Comparison of ENCODE assay signal across 14 cellular contexts in the genomic region with DNA sequence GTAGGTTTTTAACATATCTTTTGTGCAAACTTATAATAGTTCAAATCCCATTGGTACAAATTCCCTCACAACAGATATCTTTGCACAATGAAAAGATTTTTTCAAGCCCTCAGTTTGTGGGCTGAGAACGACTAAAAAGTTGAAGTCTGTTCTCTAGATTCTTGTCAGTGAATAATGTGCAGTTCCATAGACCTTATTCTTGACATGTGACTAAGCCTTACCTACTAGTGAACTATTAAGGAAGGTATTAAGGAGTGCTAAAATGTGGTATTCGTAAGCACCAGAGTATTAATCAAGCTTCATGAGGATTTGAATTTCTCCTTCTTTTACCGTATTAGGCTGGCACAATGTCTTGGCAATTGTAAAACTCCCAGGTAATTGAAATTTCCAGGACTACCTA.
DNase-seq lines count a peak whose midpoint lies in the region; ATAC-seq and TF ChIP-seq lines count a peak whose summit lies in the region.
"Had no signal": no experiment of that assay in that cellular context is flagged by ENCODE, and none has a peak within 500 bp of the region (broad histone marks: within the 10 kb centered on the region; RNA-seq: fewer than 3 reads in every experiment).

No MANE protein-coding gene starts in this region.

- H3K9me3 ChIP-seq in Karpas-422 (ENCODE audit: low read length): no peaks in the 10 kb centered on the region
- no peaks in the 10 kb centered on the region for H3K9me3 ChIP-seq in mammary epithelial cell (replicated peaks; ENCODE audit: insufficient read depth, low read length)
- H3K9me3 ChIP-seq in tibial nerve: no peaks in the 10 kb centered on the region
- H3K9me3 ChIP-seq: right lobe of liver had no signal

- no peak overlapping the region for H3K9ac ChIP-seq in Karpas-422 (ENCODE audit: low read length)
- no peak overlapping the region for H3K9ac ChIP-seq in mammary epithelial cell (ENCODE audit: insufficient read depth, low read length)

- dilution Hi-C loops in mammary epithelial cell (cut with HindIII; ENCODE audit: low sequenced_read_pairs): loop anchor here (25.0 kb wide), 2 partner anchors 204 to 429 kb away; partner anchors contain the start of gene MTAP

- no peaks in the 10 kb centered on the region for H3K36me3 ChIP-seq in Karpas-422 (ENCODE audit: insufficient read depth, low read length)
- H3K36me3 ChIP-seq in mammary epithelial cell (ENCODE audit: insufficient read depth, low read length): no peaks in the 10 kb centered on the region
- H3K36me3 ChIP-seq in tibial nerve: no peaks in the 10 kb centered on the region
- H3K36me3 ChIP-seq: right lobe of liver had no signal

- H3K27me3 ChIP-seq in Karpas-422 (ENCODE audit: low read length) (no peaks in the 10 kb centered on the region), mammary epithelial cell (ENCODE audit: insufficient read depth, low read length) (no peaks in the 10 kb centered on the region), tibial nerve (no peaks in the 10 kb centered on the region)
- H3K27me3 ChIP-seq: right lobe of liver had no signal

- peak overlapping the region; percentile 60 for H3K27ac Mint-ChIP-seq in stimulated activated memory B cell treated with anti-CD40 and anti-IgM and Interleukin-4, amounts not matched to agents 10 μg/mL and 1 μg/mL and 100 μg/mL, for 72 hours

- H3K4me2 ChIP-seq in Karpas-422 (ENCODE audit: low read depth, low read length, poor library complexity, severe bottlenecking) (peak overlapping the region; percentile 12), mammary epithelial cell (ENCODE audit: insufficient read depth, low read depth, low read length) (peak overlapping the region; percentile 53)

- H2AFZ ChIP-seq in Karpas-422 (ENCODE audit: low read length) (no peak overlapping the region), mammary epithelial cell (ENCODE audit: low read depth, low read length) (no peak overlapping the region)

- H3K9me3 Mint-ChIP-seq in activated T-cell treated with anti-CD3 and anti-CD28 coated beads, Interleukin-2, amount 50 U/mL, for 4 hours: no peaks in the 10 kb centered on the region
- no peaks in the 10 kb centered on the region for H3K9me3 Mint-ChIP-seq in stimulated activated memory B cell treated with anti-CD40 and anti-IgM and Interleukin-4, amounts not matched to agents 10 μg/mL and 1 μg/mL and 100 μg/mL, for 72 hours

- H3K4me3 Mint-ChIP-seq in activated T-cell treated with anti-CD3 and anti-CD28 coated beads, Interleukin-2, amount 50 U/mL, for 4 hours: no peak overlapping the region
- no peak overlapping the region for H3K4me3 Mint-ChIP-seq in stimulated activated memory B cell treated with anti-CD40 and anti-IgM and Interleukin-4, amounts not matched to agents 10 μg/mL and 1 μg/mL and 100 μg/mL, for 72 hours

- TF ChIP-seq EP300 in tibial nerve (IDR thresholded peaks at IDR 0.05): no peak

- H4K20me1 ChIP-seq in Karpas-422 (ENCODE audit: insufficient read depth, low read depth, low read length) (no peaks in the 10 kb centered on the region), mammary epithelial cell (ENCODE audit: insufficient read depth, low read length) (no peaks in the 10 kb centered on the region)

- DNase-seq in activated T-cell treated with anti-CD3 and anti-CD28 coated beads, Interleukin-2, amount 50 U/mL, for 4 hours: no peak
- DNase-seq in activated T-cell treated with anti-CD3 and anti-CD28 coated beads for 4 hours: no peak
- no peak for DNase-seq in Karpas-422
- no peak for DNase-seq in mammary epithelial cell
- no peak for DNase-seq in inferior parietal cortex (ENCODE audit: extremely low spot score)
- DNase-seq in tibial nerve (ENCODE audit: low spot score in 2 of 2): no peak
- DNase-seq: activated CD4-positive, CD25-positive, alpha-beta regulatory T cell treated with anti-CD3 and anti-CD28 coated beads, Interleukin-2, amount 50 U/mL, for 72 hours; anterior cingulate cortex; NCI-H1092; NCI-H226; right lobe of liver; stimulated activated naive CD8-positive, alpha-beta T cell treated with anti-CD3 and anti-CD28 coated beads, Interleukin-15, Interleukin-2, amounts not matched to agents 100 U/mL and 50 U/mL, for 24 hours had no signal

- no TSS peak for BruUV-seq in mammary epithelial cell (replicated peaks; lab: Mats Ljungman, UMichigan)

- WGBS in mammary epithelial cell (ENCODE audit: low coverage, missing lambda C conversion rate): 95% methylated on average over 3 of the region's 3 CpGs
- 51 to 69% methylated on average over 3 of the region's 3 CpGs for WGBS in tibial nerve, 2 donors

- no peak for TF ChIP-seq POLR2A in tibial nerve (IDR thresholded peaks at IDR 0.05)

- TF ChIP-seq CTCF in mammary epithelial cell (conservative IDR thresholded peaks at IDR 0.05 in 1 of 2, IDR thresholded peaks at IDR 0.05 in 1 of 2; ENCODE audit: extremely low read depth in 1 of 2, insufficient read depth in 1 of 2, low read depth in 1 of 2, low read length in 2 of 2): no peak
- TF ChIP-seq CTCF in tibial nerve (IDR thresholded peaks at IDR 0.05): no peak

- no peaks in the 10 kb centered on the region for H3K36me3 Mint-ChIP-seq in activated T-cell treated with anti-CD3 and anti-CD28 coated beads, Interleukin-2, amount 50 U/mL, for 4 hours (ENCODE audit: insufficient read depth)
- H3K36me3 Mint-ChIP-seq in stimulated activated memory B cell treated with anti-CD40 and anti-IgM and Interleukin-4, amounts not matched to agents 10 μg/mL and 1 μg/mL and 100 μg/mL, for 72 hours: no peaks in the 10 kb centered on the region

- H3K79me2 ChIP-seq in Karpas-422 (ENCODE audit: low read length) (no peaks in the 10 kb centered on the region), mammary epithelial cell (ENCODE audit: insufficient read depth, low read length) (no peaks in the 10 kb centered on the region)

- peak; percentile 25 to 56 for ATAC-seq in activated T-cell treated with anti-CD3 and anti-CD28 coated beads, Interleukin-2, amount 50 U/mL, for 4 hours
- ATAC-seq in stimulated activated memory B cell treated with anti-CD40 and anti-IgM and Interleukin-4, amounts not matched to agents 10 μg/mL and 1 μg/mL and 100 μg/mL, for 72 hours: peak; percentile 40
- ATAC-seq in HG03280 (IDR thresholded peaks at IDR 0.05; ENCODE audit: unreplicated experiment): no peak

- CTCF ChIA-PET in mammary epithelial cell (lab: Charles Lee; ENCODE audit: low non-redundant PET): interaction anchor here (0.7 kb wide), 1 partner anchor 427 kb away, joined by 4 read pairs; no protein-coding TSS in a partner anchor

- H3K27me3 Mint-ChIP-seq in activated T-cell treated with anti-CD3 and anti-CD28 coated beads, Interleukin-2, amount 50 U/mL, for 4 hours (ENCODE audit: low read depth): peaks cover 3% of the 10 kb centered on the region
- H3K27me3 Mint-ChIP-seq in stimulated activated memory B cell treated with anti-CD40 and anti-IgM and Interleukin-4, amounts not matched to agents 10 μg/mL and 1 μg/mL and 100 μg/mL, for 72 hours: no peaks in the 10 kb centered on the region

- H3K27ac ChIP-seq in Karpas-422 (ENCODE audit: low read length) (no peak overlapping the region), mammary epithelial cell (ENCODE audit: insufficient read depth, low read depth, low read length) (peak overlapping the region; percentile 45), tibial nerve (no peak overlapping the region)
- H3K27ac ChIP-seq: right lobe of liver had no signal

- H3K9me2 ChIP-seq in Karpas-422 (replicated peaks; ENCODE audit: insufficient read depth, low read length): no peaks in the 10 kb centered on the region

- in situ Hi-C loops in mammary epithelial cell (cut with MboI; ENCODE audit: low sequenced_read_pairs in 2 of 2): loop anchor here in 1 of 2 donors (10.0 kb wide), 1 partner anchor 206 kb away; no protein-coding TSS in a partner anchor

- H3K4me1 ChIP-seq in Karpas-422 (ENCODE audit: low read length): peaks cover 24% of the 10 kb centered on the region
- peaks cover 53% of the 10 kb centered on the region for H3K4me1 ChIP-seq in mammary epithelial cell (ENCODE audit: insufficient read depth, low read length)
- peaks cover 0 to 11% (median 4%) of the 10 kb centered on the region in 4 donors for H3K4me1 ChIP-seq in tibial nerve
- H3K4me1 ChIP-seq: right lobe of liver had no signal

- intact Hi-C loops in mammary epithelial cell (cut with micrococcal nuclease): no loop called here

- no peak overlapping the region for H3K4me3 ChIP-seq in Karpas-422 (ENCODE audit: low read length)
- no peak overlapping the region for H3K4me3 ChIP-seq in mammary epithelial cell (replicated peaks in 1 of 3; ENCODE audit: insufficient read depth in 1 of 3, low read depth in 2 of 3, low read length in 3 of 3)
- H3K4me3 ChIP-seq in tibial nerve: no peak overlapping the region
- H3K4me3 ChIP-seq: right lobe of liver had no signal

- peaks cover 45% of the 10 kb centered on the region for H3K4me1 Mint-ChIP-seq in activated T-cell treated with anti-CD3 and anti-CD28 coated beads, Interleukin-2, amount 50 U/mL, for 4 hours (ENCODE audit: low read depth)
- H3K4me1 Mint-ChIP-seq in stimulated activated memory B cell treated with anti-CD40 and anti-IgM and Interleukin-4, amounts not matched to agents 10 μg/mL and 1 μg/mL and 100 μg/mL, for 72 hours: peaks cover 58% of the 10 kb centered on the region
